26 cellular contexts compared by ENCODE assay signal in the genomic region with DNA sequence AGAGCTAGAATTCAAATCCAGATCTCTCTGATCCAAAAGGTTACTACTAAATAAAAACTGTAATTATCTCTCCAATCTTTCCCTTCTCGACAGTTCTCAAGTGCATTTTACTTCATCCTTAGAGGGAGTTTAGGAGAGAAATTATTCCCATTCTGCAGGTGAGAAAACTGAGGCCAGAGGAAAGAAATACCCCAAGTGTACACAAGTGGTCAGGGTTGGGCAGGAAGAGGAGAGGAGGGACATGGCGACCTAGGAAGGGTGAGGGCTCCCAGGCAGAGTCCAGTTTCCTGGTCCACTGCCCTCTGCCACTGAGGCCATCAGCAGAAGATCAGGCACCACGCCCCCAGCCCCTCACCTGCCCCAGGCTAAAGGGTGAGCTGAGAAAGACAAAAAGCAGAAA.
"Had no signal": no experiment of that assay in that cellular context is flagged by ENCODE, and none has a peak within 500 bp of the region (broad histone marks: within the 10 kb centered on the region; RNA-seq: fewer than 3 reads in every experiment).

No MANE protein-coding gene starts in this region.

- H3K9me3 ChIP-seq: ascending aorta, MG63, SJCRH30 had no signal

- H3K4me3 ChIP-seq: ascending aorta, cardiac muscle cell, MG63, SJCRH30, SK-N-MC had no signal

- H3K36me3 ChIP-seq: ascending aorta, cardiac muscle cell, MG63, SJCRH30 had no signal

- ATAC-seq: activated CD8-positive, alpha-beta memory T cell treated with anti-CD3 and anti-CD28 coated beads, Interleukin-2, amount 10 ng/mL, durations not matched to agents 7 days and 5 days; Panc1 had no signal

- H3K27ac ChIP-seq: ascending aorta, cardiac muscle cell, SJCRH30, SK-N-MC had no signal

- H3K27me3 ChIP-seq: ascending aorta, cardiac muscle cell, MG63 had no signal

- H3K4me1 ChIP-seq: ascending aorta, SJCRH30 had no signal

- DNase-seq: activated CD4-positive, alpha-beta memory T cell treated with anti-CD3 and anti-CD28 coated beads for 36 hours; activated CD4-positive, alpha-beta T cell treated with anti-CD3 and anti-CD28 coated beads, Interleukin-2, amount 10 ng/mL, durations not matched to agents 7 days and 5 days; activated CD8-positive, alpha-beta memory T cell treated with anti-CD3 and anti-CD28 coated beads, Interleukin-2, amount 10 ng/mL, durations not matched to agents 7 days and 5 days; activated CD8-positive, alpha-beta memory T cell treated with anti-CD3 and anti-CD28 coated beads, Interleukin-2, amount 50 U/mL, for 48 hours; activated effector memory CD4-positive, alpha-beta T cell treated with Interleukin-2 at 50 U/mL for 16 hours; activated naive CD4-positive, alpha-beta T cell treated with anti-CD3 and anti-CD28 coated beads, Interleukin-2, amount 50 U/mL, for 16 hours; activated naive CD8-positive, alpha-beta T cell treated with anti-CD3 and anti-CD28 coated beads, Interleukin-2, amount 10 ng/mL, durations not matched to agents 7 days and 5 days; activated T-cell treated with anti-CD3 and anti-CD28 coated beads, Interleukin-2, amount 50 U/mL, for 48 hours; amygdala; Kasumi-1; KG1; MG63; NCI-H1048; NCI-H1105 treated with DMSO at 0.1 percent for 48 hours; NCI-H1436; NCI-H1694; NCI-H1930; NCI-H345; NCI-H524 treated with DMSO at 0.1 percent for 48 hours; SHP77; SJCRH30; T1000 had no signal
